20 cellular contexts compared by ENCODE assay signal in genomic region chr16:17311333-17312099, GRCh38.
DNase-seq lines count a peak whose midpoint lies in the region; ATAC-seq, FAIRE-seq and TF ChIP-seq lines count a peak whose summit lies in the region.
"Had no signal": no experiment of that assay in that cellular context is flagged by ENCODE, and none has a peak within 500 bp of the region (broad histone marks: within the 10 kb centered on the region; RNA-seq: fewer than 3 reads in every experiment).

No MANE protein-coding gene starts in this region.

- H3K9me3 Mint-ChIP-seq in MCF 10A (ENCODE audit: unreplicated experiment), result peaks cover 30% of the 10 kb centered on the region
- H3K9me3 Mint-ChIP-seq: H9 had no signal

- no peak overlapping the region for H3K4me3 Mint-ChIP-seq in MCF 10A (ENCODE audit: unreplicated experiment)
- H3K4me3 Mint-ChIP-seq: H9 had no signal

- no TSS peak for BruUV-seq in MCF 10A (replicated peaks; lab: Mats Ljungman, UMichigan)
- no TSS peak for BruUV-seq in GM12878 (replicated peaks; lab: Mats Ljungman, UMichigan)

- no peak for FAIRE-seq in GM12878 (lab: Jason Lieb, UNC)
- FAIRE-seq: astrocyte had no signal

- H3K9me3 ChIP-seq in breast epithelium (no peaks in the 10 kb centered on the region), GM12878 (replicated peaks; ENCODE audit: control insufficient read depth, insufficient read depth, low read length) (peaks cover 4% of the 10 kb centered on the region; the same call in 2 of the 3 replicates), muscle layer of duodenum (ENCODE audit: control insufficient read depth in 1 of 2, low read length in 2 of 2) (no peaks in the 10 kb centered on the region), uterus (no peaks in the 10 kb centered on the region), neuronal stem cell (replicated peaks in 1 of 2; ENCODE audit: control insufficient read depth in 2 of 2, insufficient read depth in 1 of 2, low read depth in 1 of 2, low read length in 2 of 2) (no peaks in the 10 kb centered on the region)
- H3K9me3 ChIP-seq: heart right ventricle, upper lobe of right lung had no signal

- no peak overlapping the region for H4K8ac ChIP-seq in neuronal stem cell (ENCODE audit: low read depth, low read length)

- H3K4me1 ChIP-seq in breast epithelium, result peaks cover 4 to 15% of the 10 kb centered on the region in 2 donors
- H3K4me1 ChIP-seq in GM12878 (ENCODE audit: control insufficient read depth, insufficient read depth, low read length), result peaks cover 8% of the 10 kb centered on the region
- peaks cover 0 to 28% of the 10 kb centered on the region in 2 donors for H3K4me1 ChIP-seq in muscle layer of duodenum (ENCODE audit: control insufficient read depth in 1 of 2, insufficient read depth in 2 of 2, low read length in 2 of 2)
- peaks cover 0 to 6% of the 10 kb centered on the region in 2 donors for H3K4me1 ChIP-seq in uterus
- peaks cover 11 to 18% of the 10 kb centered on the region in 2 donors for H3K4me1 ChIP-seq in neuronal stem cell (ENCODE audit: control insufficient read depth in 2 of 2, insufficient read depth in 1 of 2, low read depth in 1 of 2, low read length in 2 of 2)

- WGBS in GM12878 (ENCODE audit: insufficient coverage, insufficient replicate concordance, low lambda C conversion rate, missing lambda C conversion rate), result 44% methylated on average over 9 of the region's 9 CpGs
- no CpG with 5 or more reads among the region's 9 CpGs for WGBS in neuronal stem cell (ENCODE audit: extremely low coverage in 2 of 2, insufficient read length in 2 of 2, insufficient replicate concordance in 1 of 2), 2 donors

- H2AK5ac ChIP-seq in neuronal stem cell (ENCODE audit: low read depth, low read length), result no peak overlapping the region

- no peaks in the 10 kb centered on the region for H3K79me1 ChIP-seq in neuronal stem cell (ENCODE audit: low read depth, low read length)

- H3K36me3 Mint-ChIP-seq in MCF 10A (ENCODE audit: insufficient read depth, unreplicated experiment), result no peaks in the 10 kb centered on the region

- no peak for TF ChIP-seq EP300 in GM12878 (IDR thresholded peaks at IDR 0.05; ENCODE audit: borderline replicate concordance in 1 of 2, control insufficient read depth in 1 of 2, low read depth in 2 of 2, low read length in 2 of 2)

- H4K91ac ChIP-seq in neuronal stem cell (ENCODE audit: low read depth, low read length, poor library complexity), result no peak overlapping the region

- H3K27me3 ChIP-seq in breast epithelium (no peaks in the 10 kb centered on the region), GM12878 (replicated peaks in 1 of 2; ENCODE audit: control insufficient read depth in 2 of 2, insufficient read depth in 2 of 2, low read length in 1 of 2) (no peaks in the 10 kb centered on the region), muscle layer of duodenum (ENCODE audit: low read depth, low read length) (no peaks in the 10 kb centered on the region), uterus (no peaks in the 10 kb centered on the region), neuronal stem cell (ENCODE audit: control insufficient read depth in 3 of 3, insufficient read depth in 3 of 3, low read depth in 1 of 3, low read length in 3 of 3) (no peaks in the 10 kb centered on the region)
- H3K27me3 ChIP-seq: heart right ventricle, upper lobe of right lung had no signal

- H3K23ac ChIP-seq in neuronal stem cell (ENCODE audit: low read depth, low read length, poor library complexity), result no peak overlapping the region

- H3K36me3 ChIP-seq in breast epithelium (no peaks in the 10 kb centered on the region), GM12878 (ENCODE audit: control insufficient read depth in 2 of 2, insufficient read depth in 2 of 2, low read length in 1 of 2) (no peaks in the 10 kb centered on the region; a peak in 2 of 4 replicates), muscle layer of duodenum (ENCODE audit: control insufficient read depth in 1 of 2, insufficient read depth in 2 of 2, low read length in 2 of 2) (no peaks in the 10 kb centered on the region), uterus (no peaks in the 10 kb centered on the region), neuronal stem cell (replicated peaks in 1 of 2; ENCODE audit: control insufficient read depth in 2 of 2, insufficient read depth in 2 of 2, low read length in 2 of 2) (no peaks in the 10 kb centered on the region)
- H3K36me3 ChIP-seq: heart right ventricle, upper lobe of right lung had no signal

- SMC1A ChIA-PET in GM12878 (lab: Charles Lee; ENCODE audit: uncharacterized antibody, unreplicated experiment), result interaction anchor here (0.6 to 9.7 kb wide), 12 partner anchors 9 to 1490 kb away, joined by 3 to 88 read pairs (median 4); no protein-coding TSS in a partner anchor

- H2BK12ac ChIP-seq in neuronal stem cell (ENCODE audit: low read length), result no peak overlapping the region

- H3K27me3 Mint-ChIP-seq in MCF 10A (ENCODE audit: insufficient read depth, unreplicated experiment), result no peaks in the 10 kb centered on the region

- no peak overlapping the region for H3K4me3 ChIP-seq in breast epithelium
- no peak overlapping the region for H3K4me3 ChIP-seq in GM12878
- peak overlapping the region in 1 of 2 donors; percentile 5 for H3K4me3 ChIP-seq in muscle layer of duodenum (ENCODE audit: low read depth in 1 of 2, low read length in 2 of 2)
- no peak overlapping the region for H3K4me3 ChIP-seq in uterus
- H3K4me3 ChIP-seq in neuronal stem cell (ENCODE audit: low read length in 2 of 2), result no peak overlapping the region
- H3K4me3 ChIP-seq: heart right ventricle, PC-9, skin epidermis, upper lobe of right lung had no signal

- no peak for ATAC-seq in GM12878
- ATAC-seq: heart right ventricle had no signal

- H3K9ac ChIP-seq in GM12878 (ENCODE audit: control insufficient read depth, insufficient read depth, low read length) (no peak overlapping the region), neuronal stem cell (ENCODE audit: low read depth, low read length, poor library complexity) (no peak overlapping the region)
- H3K9ac ChIP-seq: KMS-11 had no signal

- H2BK5ac ChIP-seq in neuronal stem cell (ENCODE audit: low read length), result no peak overlapping the region

- no peaks in the 10 kb centered on the region for H3K4me1 Mint-ChIP-seq in MCF 10A (ENCODE audit: insufficient read depth, unreplicated experiment)

- no peaks in the 10 kb centered on the region for H3K79me2 ChIP-seq in GM12878 (ENCODE audit: control insufficient read depth, insufficient read depth, low read length)

- RAD21 ChIA-PET in GM12878 (lab: Charles Lee; ENCODE audit: unreplicated experiment), result interaction anchor here (0.9 to 3.3 kb wide), 10 partner anchors 11 to 156 kb away, joined by 3 to 13 read pairs (median 4); no protein-coding TSS in a partner anchor

- H4K20me1 ChIP-seq in GM12878 (ENCODE audit: control insufficient read depth, insufficient read depth), result no peaks in the 10 kb centered on the region

- POLR2A ChIA-PET in MCF 10A (lab: Yijun Ruan, JAX) (no interaction called here), GM12878 (lab: Charles Lee) (interaction anchor here (0.6 to 1.4 kb wide), 3 partner anchors 9 to 239 kb away, joined by 3 to 4 read pairs (median 4); no protein-coding TSS in a partner anchor)

- H3K4me2 ChIP-seq in GM12878 (ENCODE audit: control insufficient read depth, insufficient read depth) (no peak overlapping the region), neuronal stem cell (ENCODE audit: insufficient read depth, low read length, poor library complexity, severe bottlenecking) (no peak overlapping the region)
- H3K4me2 ChIP-seq: KMS-11, PC-9 had no signal

- peak overlapping the region; percentile 90 to 91 for H3K27ac ChIP-seq in breast epithelium
- H3K27ac ChIP-seq in GM12878 (ENCODE audit: control insufficient read depth, insufficient read depth), result no peak overlapping the region
- peak overlapping the region; percentile 79 for H3K27ac ChIP-seq in muscle layer of duodenum (ENCODE audit: low read length)
- peak overlapping the region; percentile 87 to 88 for H3K27ac ChIP-seq in uterus
- no peak overlapping the region for H3K27ac ChIP-seq in neuronal stem cell (replicated peaks; ENCODE audit: low read length)
- H3K27ac ChIP-seq: KMS-11, PC-9, upper lobe of right lung had no signal

- H3K14ac ChIP-seq in neuronal stem cell (ENCODE audit: low read length), result no peak overlapping the region

- H2AFZ ChIP-seq in GM12878 (ENCODE audit: control insufficient read depth, low read depth, low read length) (no peak overlapping the region), neuronal stem cell (ENCODE audit: low read length) (no peak overlapping the region)
- H2AFZ ChIP-seq: PC-9 had no signal

- no peak for TF ChIP-seq RAD21 in GM12878 (IDR thresholded peaks at IDR 0.05; ENCODE audit: insufficient read depth, low read depth, low read length)

- DNase-seq in breast epithelium (ENCODE audit: low spot score in 2 of 2) (no peak), MCF 10A (ENCODE audit: unreplicated experiment) (no peak), GM12878 (ENCODE audit: low read depth, low spot score) (no peak), uterus (no peak), NCI-H1092 (lab: John Stamatoyannopoulos, UW) (no peak), T-helper 1 cell (no peak), neuronal stem cell (ENCODE audit: low spot score) (no peak)
- DNase-seq: dermis blood vessel endothelial cell, H9, heart right ventricle, mesendoderm, NCI-H1105, NCI-H2107, NCI-H774, upper lobe of right lung had no signal

- no peak for TF ChIP-seq CTCF in breast epithelium (IDR thresholded peaks at IDR 0.05)
- TF ChIP-seq CTCF in MCF 10A (IDR thresholded peaks at IDR 0.05; ENCODE audit: unreplicated experiment), result no peak
- no peak for TF ChIP-seq CTCF in GM12878 (IDR thresholded peaks at IDR 0.05 in 2 of 3, conservative IDR thresholded peaks at IDR 0.05 in 1 of 3; ENCODE audit: control insufficient read depth in 2 of 3, extremely low read depth in 1 of 3, insufficient read depth in 1 of 3, low read depth in 3 of 3, low read length in 3 of 3)
- no peak for TF ChIP-seq CTCF in uterus (IDR thresholded peaks at IDR 0.05)

- CTCF ChIA-PET in MCF 10A (lab: Yijun Ruan, JAX) (no interaction called here), GM12878 (lab: Yijun Ruan, JAX) (interaction anchor here (0.7 to 2.1 kb wide), 7 partner anchors 10 to 156 kb away, joined by 3 to 7 read pairs (median 3); no protein-coding TSS in a partner anchor)

- H3K4ac ChIP-seq in neuronal stem cell (ENCODE audit: low read length), result no peak overlapping the region

- H3K18ac ChIP-seq in neuronal stem cell (ENCODE audit: low read length), result no peak overlapping the region

- intact Hi-C loops in breast epithelium (cut with DNase I; ENCODE audit: low total_unique reads), result no loop called here
- intact Hi-C loops in MCF 10A (cut with micrococcal nuclease), result no loop called here
- intact Hi-C loops in GM12878 (cut with micrococcal nuclease; ENCODE audit: unreplicated experiment), result no loop called here
- intact Hi-C loops in uterus (cut with DNase I; ENCODE audit: low total_unique reads), result no loop called here

- H3K27ac Mint-ChIP-seq in MCF 10A (ENCODE audit: low read depth, unreplicated experiment), result no peak overlapping the region
- H3K27ac Mint-ChIP-seq: H9 had no signal

- in situ Hi-C loops in GM12878 (cut with MboI), result no loop called here

- no peak for TF ChIP-seq POLR2A in breast epithelium (IDR thresholded peaks at IDR 0.05)
- TF ChIP-seq POLR2A in GM12878 (IDR thresholded peaks at IDR 0.05; ENCODE audit: low read depth, low read length), result no peak
- TF ChIP-seq POLR2A in uterus (IDR thresholded peaks at IDR 0.05), result no peak

- no peak overlapping the region for H2BK15ac ChIP-seq in neuronal stem cell (ENCODE audit: low read length)

- H2BK120ac ChIP-seq in neuronal stem cell (ENCODE audit: low read depth, low read length), result no peak overlapping the region

Comparison
In these comparisons a context has a peak if more than half of its experiments do, and no peak if none do; other contexts are left out.
1. H3K27ac ChIP-seq: peak in breast epithelium (2 of 2), muscle layer of duodenum (single experiment) and uterus (2 of 2); none in GM12878 (single experiment) and neuronal stem cell (single experiment).